Comparison of ENCODE assay signal across 10 cellular contexts in genomic region chr10:74799840-74800239, GRCh38. TPM values are rescaled to one million over a fixed set of nuclear protein-coding genes. Genes with fewer than 3 reads are reported as not detected.
DNase-seq lines count a peak whose midpoint lies in the region; TF ChIP-seq lines count a peak whose summit lies in the region.
"Had no signal": no experiment of that assay in that cellular context is flagged by ENCODE, and none has a peak within 500 bp of the region (broad histone marks: within the 10 kb centered on the region; RNA-seq: fewer than 3 reads in every experiment).

No MANE protein-coding gene starts in this region.

- H3K9me3 Mint-ChIP-seq in progenitor cell of endocrine pancreas (ENCODE audit: low read depth): no peaks in the 10 kb centered on the region
- H3K9me3 Mint-ChIP-seq: CD8-positive, alpha-beta T cell had no signal

- peak; percentile 59 for DNase-seq in activated CD4-positive, alpha-beta T cell treated with anti-CD3 and anti-CD28 coated beads for 48 hours
- no peak for DNase-seq in activated CD4-positive, alpha-beta T cell treated with anti-CD3 and anti-CD28 coated beads, Interleukin-2, amount 50 U/mL, for 1 hour
- DNase-seq in NCI-H460 (ENCODE audit: extremely low read depth, low read depth) (peak; percentile 86), cardiac fibroblast (ENCODE audit: low read depth in 2 of 2) (peak; percentile 75 to 98), ecto neural progenitor cell (ENCODE audit: low spot score) (no peak), pons (ENCODE audit: low spot score) (no peak), progenitor cell of endocrine pancreas (ENCODE audit: low spot score, unreplicated experiment) (no peak)
- DNase-seq in stimulated activated CD4-positive, alpha-beta T cell treated with anti-CD3 and anti-CD28 coated beads, Interleukin-2, amount 100 ng/mL, for 24 hours: peak; percentile 15 to 22
- DNase-seq: CD8-positive, alpha-beta T cell; NCI-H524 had no signal

- no peaks in the 10 kb centered on the region for H3K36me3 Mint-ChIP-seq in progenitor cell of endocrine pancreas (ENCODE audit: insufficient read depth)
- H3K36me3 Mint-ChIP-seq: CD8-positive, alpha-beta T cell had no signal

- H3K4me3 ChIP-seq in cardiac fibroblast (replicated peaks in 1 of 2; ENCODE audit: low read depth in 2 of 2, low read length in 2 of 2): no peak overlapping the region

- H3K27me3 Mint-ChIP-seq in progenitor cell of endocrine pancreas: no peaks in the 10 kb centered on the region

- no peak overlapping the region for H3K4me3 Mint-ChIP-seq in progenitor cell of endocrine pancreas (ENCODE audit: low read depth)
- H3K4me3 Mint-ChIP-seq: CD8-positive, alpha-beta T cell had no signal

- no peak overlapping the region for H3K27ac Mint-ChIP-seq in progenitor cell of endocrine pancreas
- H3K27ac Mint-ChIP-seq: CD8-positive, alpha-beta T cell had no signal

- no peaks in the 10 kb centered on the region for H3K4me1 Mint-ChIP-seq in progenitor cell of endocrine pancreas (ENCODE audit: low read depth)

- TF ChIP-seq CTCF in cardiac fibroblast (IDR thresholded peaks at IDR 0.05; ENCODE audit: low read depth, low read length) (no peak), progenitor cell of endocrine pancreas (IDR thresholded peaks at IDR 0.05; ENCODE audit: unreplicated experiment) (no peak)

RNA-seq across cellular contexts. Expression of gene KAT6B, which starts 26.6 kb away (rescaled TPM):
- total RNA-seq in NCI-H460 (2014; rRNA removed; shearing (Covaris generic)): 9.1 and 9.8 TPM in 2 replicates
- polyA plus RNA-seq in NCI-H460 (2014; cell fraction: nucleus; rRNA removed): 2.6 and 3.7 TPM in 2 replicates
- 75.4 and 76.9 TPM in 2 replicates for total RNA-seq in progenitor cell of endocrine pancreas

Comparison
In these comparisons a context has a peak if more than half of its experiments do, and no peak if none do; other contexts are left out.
1. DNase-seq: peak in activated CD4-positive, alpha-beta T cell treated with anti-CD3 and anti-CD28 coated beads for 48 hours (single experiment), NCI-H460 (single experiment), cardiac fibroblast (2 of 2) and stimulated activated CD4-positive, alpha-beta T cell treated with anti-CD3 and anti-CD28 coated beads, Interleukin-2, amount 100 ng/mL, for 24 hours (2 of 2); none in activated CD4-positive, alpha-beta T cell treated with anti-CD3 and anti-CD28 coated beads, Interleukin-2, amount 50 U/mL, for 1 hour (single experiment), ecto neural progenitor cell (single experiment), pons (single experiment) and progenitor cell of endocrine pancreas (single experiment).